Comparison of ENCODE assay signal across 10 cellular contexts in genomic region chr13:75685239-75685697, GRCh38. TPM values are rescaled to one million over a fixed set of nuclear protein-coding genes. Genes with fewer than 3 reads are reported as not detected.
A peak's percentile ranks its signal among the peaks of the same experiment; 100 is the strongest.
DNase-seq lines count a peak whose midpoint lies in the region; ATAC-seq and TF ChIP-seq lines count a peak whose summit lies in the region.
"Had no signal": no experiment of that assay in that cellular context is flagged by ENCODE, and none has a peak within 500 bp of the region (broad histone marks: within the 10 kb centered on the region; RNA-seq: fewer than 3 reads in every experiment).

No MANE protein-coding gene starts in this region.

- no peak overlapping the region for H3K14ac ChIP-seq in H9 (ENCODE audit: insufficient read depth, low read length)

- no peaks in the 10 kb centered on the region for H4K20me1 ChIP-seq in H9 (ENCODE audit: control insufficient read depth, insufficient read depth, insufficient read length)

- DNase-seq in AG08396 (ENCODE audit: low spot score) = peak; percentile 43
- DNase-seq in H9 = peak; percentile 52
- peak; percentile 23 for DNase-seq in iPS-NIHi11 (ENCODE audit: low spot score)
- DNase-seq in OCI-M1 (lab: John Stamatoyannopoulos, UW) = no peak
- no peak for DNase-seq in activated naive CD4-positive, alpha-beta T cell treated with anti-CD3 and anti-CD28 coated beads, Interleukin-2, amount 10 ng/mL, durations not matched to agents 7 days and 5 days
- DNase-seq: occipital lobe, transverse colon had no signal

- H2BK15ac ChIP-seq in H9 (ENCODE audit: low read depth, low read length) = no peak overlapping the region

- no peak overlapping the region for H2BK120ac ChIP-seq in H9 (ENCODE audit: low read depth, low read length, poor library complexity, severe bottlenecking)

- ATAC-seq in SK-N-SH treated with all-trans-retinoic acid at 6 μM for 48 hours (peak; percentile 64), GM21367 (IDR thresholded peaks at IDR 0.05; ENCODE audit: unreplicated experiment) (no peak), GM18519 (IDR thresholded peaks at IDR 0.05; ENCODE audit: low FRiP score, unreplicated experiment) (no peak)

- H2BK20ac ChIP-seq in H9 (ENCODE audit: low read depth, low read length, poor library complexity, severe bottlenecking) = no peak overlapping the region

- no peak overlapping the region for H2AFZ ChIP-seq in H9 (ENCODE audit: low read length)

- peak overlapping the region; percentile 34 for H3K27ac ChIP-seq in H9 (ENCODE audit: insufficient read length, low read depth, low read length)
- H3K27ac ChIP-seq: transverse colon had no signal

- no peaks in the 10 kb centered on the region for H3K79me1 ChIP-seq in H9 (ENCODE audit: insufficient read depth, low read depth, low read length, poor library complexity, severe bottlenecking)

- peaks cover 2 to 3% of the 10 kb centered on the region in 2 experiments; a peak in 1 of 5 replicates for H3K9me3 Mint-ChIP-seq in H9
- no peaks in the 10 kb centered on the region for H3K9me3 Mint-ChIP-seq in activated naive CD4-positive, alpha-beta T cell treated with anti-CD3 and anti-CD28 coated beads, Interleukin-2, amount 10 ng/mL, durations not matched to agents 7 days and 5 days

- peak overlapping the region; percentile 85 to 92 (median 87); a peak in 6 of 7 replicates for H3K27ac Mint-ChIP-seq in H9
- H3K27ac Mint-ChIP-seq in activated naive CD4-positive, alpha-beta T cell treated with anti-CD3 and anti-CD28 coated beads, Interleukin-2, amount 10 ng/mL, durations not matched to agents 7 days and 5 days = no peak overlapping the region

- H3K4me3 Mint-ChIP-seq in H9 = no peak overlapping the region
- no peak overlapping the region for H3K4me3 Mint-ChIP-seq in activated naive CD4-positive, alpha-beta T cell treated with anti-CD3 and anti-CD28 coated beads, Interleukin-2, amount 10 ng/mL, durations not matched to agents 7 days and 5 days

- no peaks in the 10 kb centered on the region for H3K9me3 ChIP-seq in H9 (ENCODE audit: control insufficient read depth, low read depth, low read length)
- H3K9me3 ChIP-seq: transverse colon had no signal

- H3K23ac ChIP-seq in H9 (ENCODE audit: insufficient read length, low read depth, low read length) = no peak overlapping the region

- no peaks in the 10 kb centered on the region for H3K23me2 ChIP-seq in H9 (ENCODE audit: insufficient read length, low read depth, low read length, poor library complexity, severe bottlenecking)

- TF ChIP-seq CTCF in H9 (conservative IDR thresholded peaks at IDR 0.05) = peak; percentile 47

- H4K8ac ChIP-seq in H9 (replicated peaks; ENCODE audit: insufficient read length, low read depth, low read length) = no peak overlapping the region

- peaks cover 2 to 5% (median 4%) of the 10 kb centered on the region in 3 experiments; a peak in 4 of 7 replicates for H3K36me3 Mint-ChIP-seq in H9 (ENCODE audit: insufficient read depth in 1 of 3, low read depth in 3 of 3)
- H3K36me3 Mint-ChIP-seq in activated naive CD4-positive, alpha-beta T cell treated with anti-CD3 and anti-CD28 coated beads, Interleukin-2, amount 10 ng/mL, durations not matched to agents 7 days and 5 days = no peaks in the 10 kb centered on the region

- no peak overlapping the region for H2BK5ac ChIP-seq in H9 (ENCODE audit: insufficient read length, low read length)

- no peak overlapping the region for H3K4ac ChIP-seq in H9 (ENCODE audit: low read depth, low read length)

- H3K27me3 Mint-ChIP-seq in H9 (ENCODE audit: low read depth) = no peaks in the 10 kb centered on the region
- H3K27me3 Mint-ChIP-seq in activated naive CD4-positive, alpha-beta T cell treated with anti-CD3 and anti-CD28 coated beads, Interleukin-2, amount 10 ng/mL, durations not matched to agents 7 days and 5 days = no peaks in the 10 kb centered on the region

- H4K91ac ChIP-seq in H9 (ENCODE audit: insufficient read length, low read depth, low read length) = no peak overlapping the region

- no peak overlapping the region for H3K18ac ChIP-seq in H9 (ENCODE audit: insufficient read length, low read depth, low read length)

- H3K4me2 ChIP-seq in H9 (ENCODE audit: insufficient read depth, insufficient read length, low read length) = no peak overlapping the region

- no peak overlapping the region for H2BK12ac ChIP-seq in H9 (ENCODE audit: insufficient read length, low read depth, low read length)

- CTCF ChIA-PET in activated naive CD4-positive, alpha-beta T cell treated with anti-CD3 and anti-CD28 coated beads, Interleukin-2, amount 10 ng/mL, durations not matched to agents 7 days and 5 days (lab: Charles Lee) = interaction anchor here (4.4 kb wide), 1 partner anchor 10 kb away, joined by 16 read pairs; no protein-coding TSS in a partner anchor

- H3K9ac ChIP-seq in H9 (ENCODE audit: extremely low read depth, insufficient read length, low read length) = no peak overlapping the region

- no peaks in the 10 kb centered on the region for H3K79me2 ChIP-seq in H9 (ENCODE audit: insufficient read depth, low read length)

- no peak overlapping the region for H3K56ac ChIP-seq in H9 (ENCODE audit: insufficient read length, low read depth, low read length)

- no peaks in the 10 kb centered on the region for H3K27me3 ChIP-seq in H9 (ENCODE audit: insufficient read depth, low read length)
- H3K27me3 ChIP-seq: transverse colon had no signal

- no peak overlapping the region for H2AK5ac ChIP-seq in H9 (ENCODE audit: insufficient read length, low read length)

- H3K4me1 Mint-ChIP-seq in H9 = peaks cover 15 to 18% of the 10 kb centered on the region in 2 experiments
- no peaks in the 10 kb centered on the region for H3K4me1 Mint-ChIP-seq in activated naive CD4-positive, alpha-beta T cell treated with anti-CD3 and anti-CD28 coated beads, Interleukin-2, amount 10 ng/mL, durations not matched to agents 7 days and 5 days

- WGBS in H9 (ENCODE audit: extremely low coverage, insufficient read length, low lambda C conversion rate) = no CpG with 5 or more reads among the region's 2 CpGs

- no peak overlapping the region for H3T11ph ChIP-seq in H9 (ENCODE audit: low read length)

- peaks cover 5% of the 10 kb centered on the region; the same call in 1 of the 2 replicates for H3K4me1 ChIP-seq in H9 (ENCODE audit: insufficient read depth, low read length)
- H3K4me1 ChIP-seq: transverse colon had no signal

- H4K5ac ChIP-seq in H9 (ENCODE audit: insufficient read length, low read depth, low read length) = no peak overlapping the region

TF ChIP-seq in SK-N-SH treated with all-trans-retinoic acid at 6 μM for 48 hours, 23 proteins besides CTCF, POLR2A, EP300 and RAD21:
- no peak for TF ChIP-seq ZFP30 (CRISPR knock-in tag; IDR thresholded peaks at IDR 0.05)
- TF ChIP-seq ZNF565 (CRISPR knock-in tag; conservative IDR thresholded peaks at IDR 0.05; ENCODE audit: low read depth) = no peak
- no peak for TF ChIP-seq OSR1 (CRISPR knock-in tag; IDR thresholded peaks at IDR 0.05)
- no peak for TF ChIP-seq TOX (CRISPR knock-in tag; IDR thresholded peaks at IDR 0.05; ENCODE audit: borderline replicate concordance)
- no peak for TF ChIP-seq ISL1 (CRISPR knock-in tag; IDR thresholded peaks at IDR 0.05)
- no peak for TF ChIP-seq RARB (CRISPR knock-in tag; IDR thresholded peaks at IDR 0.05)
- TF ChIP-seq SNAI2 (CRISPR knock-in tag; IDR thresholded peaks at IDR 0.05) = no peak
- no peak for TF ChIP-seq CREB5 (CRISPR knock-in tag; IDR thresholded peaks at IDR 0.05; ENCODE audit: low read depth)
- no peak for TF ChIP-seq ZFP3 (CRISPR knock-in tag; IDR thresholded peaks at IDR 0.05)
- TF ChIP-seq CSDC2 (CRISPR knock-in tag; IDR thresholded peaks at IDR 0.05) = no peak
- TF ChIP-seq TCF4 (CRISPR knock-in tag; IDR thresholded peaks at IDR 0.05; ENCODE audit: borderline replicate concordance) = no peak

RNA-seq across cellular contexts. Expression of gene LMO7, which starts 49.1 kb away (rescaled TPM):
- 18.7 and 20.4 TPM in 2 replicates for total RNA-seq in H9 (2021)

Comparison
In these comparisons a context has a peak if more than half of its experiments do, and no peak if none do; other contexts are left out.
1. DNase-seq: peak in AG08396 (single experiment), H9 (single experiment) and iPS-NIHi11 (single experiment); none in OCI-M1 (single experiment) and activated naive CD4-positive, alpha-beta T cell treated with anti-CD3 and anti-CD28 coated beads, Interleukin-2, amount 10 ng/mL, durations not matched to agents 7 days and 5 days (single experiment).